In genomic region chr11:92453055-92453454, GRCh38 we compare ENCODE assay signal across 11 cellular contexts.
DNase-seq lines count a peak whose midpoint lies in the region; ATAC-seq, FAIRE-seq and TF ChIP-seq lines count a peak whose summit lies in the region.
"Had no signal": no experiment of that assay in that cellular context is flagged by ENCODE, and none has a peak within 500 bp of the region (broad histone marks: within the 10 kb centered on the region; RNA-seq: fewer than 3 reads in every experiment).

No MANE protein-coding gene starts in this region.

- TF ChIP-seq RAD21 in A549 (conservative IDR thresholded peaks at IDR 0.05 in 1 of 2, IDR thresholded peaks at IDR 0.05 in 1 of 2): no peak

- TF ChIP-seq CTCF in A549 (IDR thresholded peaks at IDR 0.05): no peak

- no peak for TF ChIP-seq POLR2A in A549 (IDR thresholded peaks at IDR 0.05; ENCODE audit: low read length)

- no peak overlapping the region for H3K27ac ChIP-seq in A549

- CTCF ChIA-PET in A549 (lab: Yijun Ruan, JAX): no interaction called here

- H3K4me1 ChIP-seq in A549: peaks cover 5% of the 10 kb centered on the region; the same call in 2 of the 3 replicates

- DNase-seq in A549 (ENCODE audit: low read depth in 1 of 2, low spot score in 1 of 2) (no peak), OCI-M1 (lab: John Stamatoyannopoulos, UW) (peak; percentile 52), fibroblast of peridontal ligament (ENCODE audit: extremely low read depth) (peak; percentile 2), KG1 (lab: John Stamatoyannopoulos, UW) (no peak), HUDEP-2 (lab: John Stamatoyannopoulos, UW; ENCODE audit: unreplicated experiment in 76 of 76) (no peak), AML-193 (lab: John Stamatoyannopoulos, UW) (no peak)
- DNase-seq: ACHN, NCI-H1694 treated with DMSO at 0.1 percent for 48 hours had no signal

- WGBS in A549 (ENCODE audit: missing lambda C conversion rate): 57% methylated on average over 3 of the region's 3 CpGs

- POLR2A ChIA-PET in A549 (lab: Yijun Ruan, JAX): no interaction called here

- no peak overlapping the region for H3K4me2 ChIP-seq in A549

- TF ChIP-seq EP300 in A549 (IDR thresholded peaks at IDR 0.05): no peak

- no peak for FAIRE-seq in A549 (lab: Jason Lieb, UNC)

- ATAC-seq in A549 (no peak), GM21526 (IDR thresholded peaks at IDR 0.05; ENCODE audit: low FRiP score, unreplicated experiment) (peak; percentile 68), GM21825 (IDR thresholded peaks at IDR 0.05; ENCODE audit: unreplicated experiment) (no peak)
- ATAC-seq: stimulated activated memory B cell treated with anti-CD40 and anti-IgM and Interleukin-4, amounts not matched to agents 10 μg/mL and 1 μg/mL and 100 μg/mL, for 72 hours had no signal

- no peaks in the 10 kb centered on the region for H3K9me3 ChIP-seq in A549

- no peak overlapping the region for H3K4me3 ChIP-seq in A549

TF ChIP-seq in A549, 52 proteins besides CTCF, POLR2A, EP300 and RAD21:
- TF ChIP-seq FOSL2 (IDR thresholded peaks at IDR 0.05): no peak
- TF ChIP-seq FOSL2 (CRISPR knock-in tag; IDR thresholded peaks at IDR 0.05): peak; percentile 31; the same call in 1 of the 2 replicates
- TF ChIP-seq TP53 (CRISPR knock-in tag; IDR thresholded peaks at IDR 0.05): no peak

Comparison
In these comparisons a context has a peak if more than half of its experiments do, and no peak if none do; other contexts are left out.
1. DNase-seq: peak in OCI-M1 (single experiment) and fibroblast of peridontal ligament (single experiment); none in A549 (0 of 2), KG1 (single experiment), HUDEP-2 (0 of 76) and AML-193 (0 of 2).